Comparison of ENCODE assay signal across 19 cellular contexts in genomic region chr22:22940961-22941605, GRCh38. TPM values are rescaled to one million over a fixed set of nuclear protein-coding genes. Genes with fewer than 3 reads are reported as not detected.
DNase-seq lines count a peak whose midpoint lies in the region; ATAC-seq and TF ChIP-seq lines count a peak whose summit lies in the region.
"Had no signal": no experiment of that assay in that cellular context is flagged by ENCODE, and none has a peak within 500 bp of the region (broad histone marks: within the 10 kb centered on the region; RNA-seq: fewer than 3 reads in every experiment).

No MANE protein-coding gene starts in this region.

- no peak for TF ChIP-seq POLR2A in prostate gland (IDR thresholded peaks at IDR 0.05)

- H3K4me3 ChIP-seq in WERI-Rb-1 (ENCODE audit: low read depth, low read length) (no peak overlapping the region), upper lobe of right lung (no peak overlapping the region), prostate gland (no peak overlapping the region)
- H3K4me3 ChIP-seq: gastroesophageal sphincter had no signal

- H3K27me3 ChIP-seq in WERI-Rb-1 (ENCODE audit: insufficient read depth, low read depth, severe bottlenecking) (no peaks in the 10 kb centered on the region), upper lobe of right lung (peaks cover 13% of the 10 kb centered on the region), prostate gland (replicated peaks; ENCODE audit: insufficient read depth) (no peaks in the 10 kb centered on the region)

- DNase-seq in cardiac septum (ENCODE audit: low spot score) (peak; percentile 65), Right ventricle myocardium superior (no peak), WERI-Rb-1 (peak; percentile 1), naive B cell (no peak), upper lobe of right lung (peak; percentile 44), prostate gland (ENCODE audit: low spot score) (no peak), NCI-H510A (lab: John Stamatoyannopoulos, UW) (no peak)
- no peak for DNase-seq in activated CD4-positive, alpha-beta T cell treated with anti-CD3 and anti-CD28 coated beads, Interleukin-2, amount 50 U/mL, for 48 hours
- DNase-seq: activated CD8-positive, alpha-beta T cell treated with anti-CD3 and anti-CD28 coated beads for 36 hours; activated gamma-delta T cell treated with Interleukin-2 at 50 U/mL for 16 hours; cortex of kidney; NCI-H1436 treated with DMSO at 0.1 percent for 48 hours; NCI-H226 had no signal

- no peaks in the 10 kb centered on the region for H3K36me3 Mint-ChIP-seq in naive B cell

- no peaks in the 10 kb centered on the region for H3K27me3 Mint-ChIP-seq in naive B cell

- H3K9me3 ChIP-seq in WERI-Rb-1 (ENCODE audit: severe bottlenecking) (no peaks in the 10 kb centered on the region), upper lobe of right lung (no peaks in the 10 kb centered on the region), prostate gland (no peaks in the 10 kb centered on the region)
- H3K9me3 ChIP-seq: gastroesophageal sphincter had no signal

- H3K36me3 ChIP-seq in WERI-Rb-1 (no peaks in the 10 kb centered on the region), upper lobe of right lung (no peaks in the 10 kb centered on the region), prostate gland (no peaks in the 10 kb centered on the region)
- H3K36me3 ChIP-seq: gastroesophageal sphincter had no signal

- H3K4me1 Mint-ChIP-seq in naive B cell: peaks cover 70 to 93% (median 87%) of the 10 kb centered on the region in 3 donors

- H3K27ac Mint-ChIP-seq in naive B cell: peak overlapping the region in 5 of 6 donors; percentile 86 to 100 (median 94)
- H3K27ac Mint-ChIP-seq: activated CD8-positive, alpha-beta T cell treated with anti-CD3 and anti-CD28 coated beads for 36 hours had no signal

- H3K4me1 ChIP-seq in upper lobe of right lung (no peaks in the 10 kb centered on the region), prostate gland (replicated peaks) (no peaks in the 10 kb centered on the region)
- H3K4me1 ChIP-seq: gastroesophageal sphincter had no signal

- H3K9me3 Mint-ChIP-seq in naive B cell: no peaks in the 10 kb centered on the region
- H3K9me3 Mint-ChIP-seq: activated CD8-positive, alpha-beta T cell treated with anti-CD3 and anti-CD28 coated beads for 36 hours had no signal

- ATAC-seq in Right ventricle myocardium superior (ENCODE audit: poor library complexity): no peak
- ATAC-seq in naive B cell (ENCODE audit: low read depth in 2 of 2): no peak
- no peak for ATAC-seq in upper lobe of right lung
- ATAC-seq: activated CD8-positive, alpha-beta T cell treated with anti-CD3 and anti-CD28 coated beads for 36 hours; gastroesophageal sphincter; SK-N-SH treated with all-trans-retinoic acid at 6 μM for 48 hours had no signal

- WGBS in prostate gland: 91% methylated on average over 5 of the region's 6 CpGs

- intact Hi-C loops in cardiac septum (cut with DNase I) (no loop called here), Right ventricle myocardium superior (cut with DNase I) (no loop called here), upper lobe of right lung (cut with DNase I) (loop anchor here (5.0 kb wide), 1 partner anchor 49 kb away; no protein-coding TSS in a partner anchor), prostate gland (cut with DNase I) (no loop called here)

- H3K27ac ChIP-seq in WERI-Rb-1 (no peak overlapping the region), upper lobe of right lung (no peak overlapping the region), prostate gland (no peak overlapping the region)
- H3K27ac ChIP-seq: epithelial cell of prostate, gastroesophageal sphincter had no signal

- TF ChIP-seq CTCF in WERI-Rb-1 (IDR thresholded peaks at IDR 0.05; ENCODE audit: low read depth, low read length) (no peak), upper lobe of right lung (IDR thresholded peaks at IDR 0.05) (no peak), prostate gland (IDR thresholded peaks at IDR 0.05) (no peak)

- H3K4me3 Mint-ChIP-seq in naive B cell: peak overlapping the region in 5 of 8 donors; percentile 7 to 83 (median 46)
- H3K4me3 Mint-ChIP-seq: activated CD8-positive, alpha-beta T cell treated with anti-CD3 and anti-CD28 coated beads for 36 hours had no signal

RNA-seq across cellular contexts. Expression of gene IGLL5, which starts 53.5 kb away (rescaled TPM):
- total RNA-seq in cardiac septum (not detected), Right ventricle myocardium superior (not detected), upper lobe of right lung (12.3 TPM), prostate gland (not detected)
- 100 to 1,000 TPM; 233 to 640 (median 475) TPM for polyA plus RNA-seq in naive B cell (ENCODE audit: low read depth in 6 of 6)
- total RNA-seq: activated CD8-positive, alpha-beta T cell treated with anti-CD3 and anti-CD28 coated beads for 36 hours; astrocyte; H1; lower leg skin had no signal
- polyA plus RNA-seq: H1 had no signal

Comparison
In these comparisons a context has a peak if more than half of its experiments do, and no peak if none do; other contexts are left out.
1. DNase-seq: peak in cardiac septum (single experiment), WERI-Rb-1 (single experiment) and upper lobe of right lung (single experiment); none in Right ventricle myocardium superior (single experiment), naive B cell (single experiment), prostate gland (single experiment), NCI-H510A (single experiment) and activated CD4-positive, alpha-beta T cell treated with anti-CD3 and anti-CD28 coated beads, Interleukin-2, amount 50 U/mL, for 48 hours (0 of 2).
2. RNA of gene IGLL5, which starts 53.5 kb away (total RNA-seq): 12.3 TPM in upper lobe of right lung (single experiment); not detected in cardiac septum (single experiment), not detected in prostate gland and not detected in Right ventricle myocardium superior (single experiment); every median in the first group is over 10 times any median in the second.